ENCODE assay signal across 17 cellular contexts in the genomic region with DNA sequence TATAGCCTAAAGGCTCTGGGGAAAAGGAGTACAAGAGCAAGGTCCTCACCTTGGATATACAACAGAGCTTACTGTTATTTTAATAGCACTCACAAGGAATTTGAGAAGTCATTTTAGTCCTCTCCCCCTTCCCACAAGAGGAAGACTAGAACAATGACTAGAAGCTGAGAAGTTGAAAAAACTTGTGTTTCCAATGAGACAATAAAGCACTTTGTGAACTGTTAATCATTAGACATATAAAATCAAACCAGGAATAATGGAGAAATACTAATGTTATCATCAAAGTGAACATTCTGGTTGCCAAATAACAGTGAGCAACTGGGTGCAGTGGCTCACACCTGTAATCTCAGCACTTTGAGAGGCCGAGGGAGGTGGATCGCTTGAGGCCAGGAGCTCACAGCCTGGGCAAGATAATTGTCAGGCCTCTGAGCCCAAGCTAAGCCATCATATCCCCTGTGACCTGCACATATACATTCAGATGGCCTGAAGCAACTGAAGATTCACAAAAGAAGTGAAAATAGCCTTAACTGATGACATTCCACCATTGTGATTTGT. TPM values are rescaled to one million over a fixed set of nuclear protein-coding genes. Genes with fewer than 3 reads are reported as not detected.
DNase-seq lines count a peak whose midpoint lies in the region; ATAC-seq and TF ChIP-seq lines count a peak whose summit lies in the region.
"Had no signal": no experiment of that assay in that cellular context is flagged by ENCODE, and none has a peak within 500 bp of the region (broad histone marks: within the 10 kb centered on the region; RNA-seq: fewer than 3 reads in every experiment).

No MANE protein-coding gene starts in this region.

- no peaks in the 10 kb centered on the region for H3K27me3 ChIP-seq in Caco-2 (replicated peaks; ENCODE audit: control insufficient read depth, insufficient read depth, low read length)
- no peaks in the 10 kb centered on the region for H3K27me3 ChIP-seq in MM.1S (replicated peaks; ENCODE audit: insufficient read depth, low read length)
- H3K27me3 ChIP-seq in hepatocyte = no peaks in the 10 kb centered on the region
- no peaks in the 10 kb centered on the region for H3K27me3 ChIP-seq in muscle layer of duodenum (ENCODE audit: low read depth, low read length)
- H3K27me3 ChIP-seq in right lobe of liver = no peaks in the 10 kb centered on the region
- H3K27me3 ChIP-seq: BLaER1 treated with 17β-estradiol and CSF1 and Interleukin-3, amounts not matched to agents 10 nM and 100 nM had no signal

- no peak overlapping the region for H3K9ac ChIP-seq in MM.1S (ENCODE audit: low read length)
- H3K9ac ChIP-seq: BLaER1 treated with 17β-estradiol and CSF1 and Interleukin-3, amounts not matched to agents 10 nM and 100 nM had no signal

- H3K27ac ChIP-seq in MM.1S (ENCODE audit: low read length) (no peak overlapping the region), hepatocyte (peak overlapping the region; percentile 54), muscle layer of duodenum (ENCODE audit: low read length) (peak overlapping the region; percentile 12), right lobe of liver (no peak overlapping the region)
- H3K27ac ChIP-seq: BLaER1 treated with 17β-estradiol and CSF1 and Interleukin-3, amounts not matched to agents 10 nM and 100 nM had no signal

- H3K9me3 Mint-ChIP-seq in Caco-2 (ENCODE audit: unreplicated experiment) = peaks cover 16% of the 10 kb centered on the region
- H3K9me3 Mint-ChIP-seq in activated CD8-positive, alpha-beta memory T cell treated with anti-CD3 and anti-CD28 coated beads, Interleukin-2, amount 10 ng/mL, durations not matched to agents 7 days and 5 days (ENCODE audit: low read depth) = peaks cover 10% of the 10 kb centered on the region
- H3K9me3 Mint-ChIP-seq: CD4-positive, alpha-beta T cell had no signal

- H3K4me3 Mint-ChIP-seq in Caco-2 (ENCODE audit: unreplicated experiment) = no peak overlapping the region
- no peak overlapping the region for H3K4me3 Mint-ChIP-seq in activated CD8-positive, alpha-beta memory T cell treated with anti-CD3 and anti-CD28 coated beads, Interleukin-2, amount 10 ng/mL, durations not matched to agents 7 days and 5 days
- H3K4me3 Mint-ChIP-seq: CD4-positive, alpha-beta T cell; GM23338; H9 had no signal

- no TSS peak for BruUV-seq in Caco-2 (replicated peaks; lab: Mats Ljungman, UMichigan)

- H3K4me3 ChIP-seq in Caco-2 (ENCODE audit: low read depth, low read length) (no peak overlapping the region), MM.1S (ENCODE audit: low read length) (no peak overlapping the region), hepatocyte (no peak overlapping the region), muscle layer of duodenum (ENCODE audit: low read depth in 1 of 2, low read length in 2 of 2) (no peak overlapping the region), right lobe of liver (no peak overlapping the region), foreskin fibroblast (ENCODE audit: low read depth in 1 of 2, low read length in 2 of 2) (no peak overlapping the region)
- H3K4me3 ChIP-seq: BLaER1 treated with 17β-estradiol and CSF1 and Interleukin-3, amounts not matched to agents 10 nM and 100 nM; GM23338 had no signal

- H3F3A ChIP-seq in MM.1S (ENCODE audit: insufficient read depth, low read length) = no peaks in the 10 kb centered on the region

- no peaks in the 10 kb centered on the region for H3K36me3 Mint-ChIP-seq in Caco-2 (ENCODE audit: insufficient read depth, unreplicated experiment)
- H3K36me3 Mint-ChIP-seq in activated CD8-positive, alpha-beta memory T cell treated with anti-CD3 and anti-CD28 coated beads, Interleukin-2, amount 10 ng/mL, durations not matched to agents 7 days and 5 days = no peaks in the 10 kb centered on the region

- H3K4me1 ChIP-seq in Caco-2 = peaks cover 11% of the 10 kb centered on the region
- no peaks in the 10 kb centered on the region for H3K4me1 ChIP-seq in MM.1S (ENCODE audit: low read length)
- no peaks in the 10 kb centered on the region for H3K4me1 ChIP-seq in hepatocyte (ENCODE audit: insufficient read depth)
- H3K4me1 ChIP-seq in muscle layer of duodenum (ENCODE audit: control insufficient read depth in 1 of 2, insufficient read depth in 2 of 2, low read length in 2 of 2) = peaks cover 0 to 4% of the 10 kb centered on the region in 2 donors
- peaks cover 0 to 13% (median under 1%) of the 10 kb centered on the region in 4 donors for H3K4me1 ChIP-seq in right lobe of liver
- H3K4me1 ChIP-seq: BLaER1 treated with 17β-estradiol and CSF1 and Interleukin-3, amounts not matched to agents 10 nM and 100 nM had no signal

- H3K9me3 ChIP-seq in Caco-2 (0 out of 2 replicates have a peak, but pooled peaks cover 3% of the 10 kb centered on the region), MM.1S (replicated peaks; ENCODE audit: insufficient read depth, low read length) (no peaks in the 10 kb centered on the region), hepatocyte (ENCODE audit: low read depth) (no peaks in the 10 kb centered on the region), muscle layer of duodenum (ENCODE audit: control insufficient read depth in 1 of 2, low read length in 2 of 2) (peaks cover 0 to 2% of the 10 kb centered on the region in 2 donors), right lobe of liver (no peaks in the 10 kb centered on the region)

- no peak for TF ChIP-seq CTCF in Caco-2 (IDR thresholded peaks at IDR 0.05; ENCODE audit: insufficient read depth in 1 of 2, low read depth in 1 of 2, low read length in 1 of 2, severe bottlenecking in 1 of 2, unreplicated experiment in 1 of 2)
- no peak for TF ChIP-seq CTCF in MM.1S (IDR thresholded peaks at IDR 0.05; ENCODE audit: low read length)
- TF ChIP-seq CTCF in hepatocyte (IDR thresholded peaks at IDR 0.05; ENCODE audit: poor library complexity) = no peak
- no peak for TF ChIP-seq CTCF in right lobe of liver (IDR thresholded peaks at IDR 0.05)
- no peak for TF ChIP-seq CTCF in foreskin fibroblast (IDR thresholded peaks at IDR 0.05; ENCODE audit: low read depth, low read length)

- H3K27ac Mint-ChIP-seq in Caco-2 (ENCODE audit: unreplicated experiment) = peak overlapping the region; percentile 27
- no peak overlapping the region for H3K27ac Mint-ChIP-seq in activated CD8-positive, alpha-beta memory T cell treated with anti-CD3 and anti-CD28 coated beads, Interleukin-2, amount 10 ng/mL, durations not matched to agents 7 days and 5 days
- H3K27ac Mint-ChIP-seq: CD4-positive, alpha-beta T cell; GM23338; H9 had no signal

- H3K4me2 ChIP-seq in MM.1S (ENCODE audit: low read depth, low read length) (no peak overlapping the region), hepatocyte (no peak overlapping the region)
- H3K4me2 ChIP-seq: BLaER1 treated with 17β-estradiol and CSF1 and Interleukin-3, amounts not matched to agents 10 nM and 100 nM; GM23338 had no signal

- peaks cover 8% of the 10 kb centered on the region for H3K4me1 Mint-ChIP-seq in Caco-2 (ENCODE audit: low read depth, unreplicated experiment)
- H3K4me1 Mint-ChIP-seq in activated CD8-positive, alpha-beta memory T cell treated with anti-CD3 and anti-CD28 coated beads, Interleukin-2, amount 10 ng/mL, durations not matched to agents 7 days and 5 days = no peaks in the 10 kb centered on the region

- CTCF ChIA-PET in Caco-2 (lab: Charles Lee) = interaction anchor here (1.0 kb wide), 1 partner anchor 8 kb away, joined by 3 read pairs; no protein-coding TSS in a partner anchor
- CTCF ChIA-PET in activated CD8-positive, alpha-beta memory T cell treated with anti-CD3 and anti-CD28 coated beads, Interleukin-2, amount 10 ng/mL, durations not matched to agents 7 days and 5 days (lab: Charles Lee) = no interaction called here

- no peaks in the 10 kb centered on the region; the same call in 1 of the 2 replicates for H3K36me3 ChIP-seq in Caco-2 (ENCODE audit: control insufficient read depth, insufficient read depth, low read length)
- no peaks in the 10 kb centered on the region for H3K36me3 ChIP-seq in MM.1S (replicated peaks; ENCODE audit: insufficient read depth, low read length)
- H3K36me3 ChIP-seq in hepatocyte (replicated peaks; ENCODE audit: insufficient read depth, low read depth) = no peaks in the 10 kb centered on the region
- H3K36me3 ChIP-seq in muscle layer of duodenum (ENCODE audit: control insufficient read depth in 1 of 2, insufficient read depth in 2 of 2, low read length in 2 of 2) = no peaks in the 10 kb centered on the region
- no peaks in the 10 kb centered on the region for H3K36me3 ChIP-seq in right lobe of liver
- H3K36me3 ChIP-seq: BLaER1 treated with 17β-estradiol and CSF1 and Interleukin-3, amounts not matched to agents 10 nM and 100 nM had no signal

- H3K27me3 Mint-ChIP-seq in Caco-2 (ENCODE audit: insufficient read depth, unreplicated experiment) = no peaks in the 10 kb centered on the region
- H3K27me3 Mint-ChIP-seq in activated CD8-positive, alpha-beta memory T cell treated with anti-CD3 and anti-CD28 coated beads, Interleukin-2, amount 10 ng/mL, durations not matched to agents 7 days and 5 days = peaks cover 4% of the 10 kb centered on the region

- H4K20me1 ChIP-seq in MM.1S (ENCODE audit: insufficient read depth, low read length) (no peaks in the 10 kb centered on the region), hepatocyte (ENCODE audit: insufficient read depth, poor library complexity, severe bottlenecking) (no peaks in the 10 kb centered on the region)
- H4K20me1 ChIP-seq: BLaER1 treated with 17β-estradiol and CSF1 and Interleukin-3, amounts not matched to agents 10 nM and 100 nM had no signal

- 61% methylated on average over 2 of the region's 2 CpGs for WGBS in hepatocyte (ENCODE audit: low lambda C conversion rate, missing lambda C conversion rate)
- 35% methylated on average over 2 of the region's 2 CpGs for WGBS in right lobe of liver (ENCODE audit: insufficient coverage, low coverage, low lambda C conversion rate, missing lambda C conversion rate)

- no peaks in the 10 kb centered on the region for H3K9me2 ChIP-seq in MM.1S (replicated peaks; ENCODE audit: insufficient read depth, low read length)
- no peaks in the 10 kb centered on the region for H3K9me2 ChIP-seq in hepatocyte (replicated peaks; ENCODE audit: insufficient read depth)

- DNase-seq in Caco-2 = peak; percentile 60 to 75
- peak; percentile 4 for DNase-seq in MM.1S
- no peak for DNase-seq in hepatocyte (ENCODE audit: low spot score)
- DNase-seq in right lobe of liver = no peak
- DNase-seq in foreskin fibroblast = no peak
- DNase-seq in NCI-H526 (lab: John Stamatoyannopoulos, UW) = no peak
- DNase-seq in activated CD8-positive, alpha-beta memory T cell treated with anti-CD3 and anti-CD28 coated beads, Interleukin-2, amount 10 ng/mL, durations not matched to agents 7 days and 5 days = no peak
- DNase-seq: 8988T; ACHN; CD4-positive, alpha-beta T cell; DND-41; GDM1; H9 had no signal

- TF ChIP-seq POLR2A in right lobe of liver (IDR thresholded peaks at IDR 0.05) = no peak

- H3K79me2 ChIP-seq in MM.1S (ENCODE audit: low read length) (no peaks in the 10 kb centered on the region), hepatocyte (no peaks in the 10 kb centered on the region)

- no peak for ATAC-seq in right lobe of liver
- no peak for ATAC-seq in activated CD8-positive, alpha-beta memory T cell treated with anti-CD3 and anti-CD28 coated beads, Interleukin-2, amount 10 ng/mL, durations not matched to agents 7 days and 5 days
- ATAC-seq: GM23338, HepG2 had no signal

- H2AFZ ChIP-seq in MM.1S (ENCODE audit: low read length) = no peak overlapping the region
- no peak overlapping the region for H2AFZ ChIP-seq in hepatocyte
- H2AFZ ChIP-seq: GM23338 had no signal

- intact Hi-C loops in Caco-2 (cut with micrococcal nuclease; ENCODE audit: unreplicated experiment) (no loop called here), right lobe of liver (cut with DNase I) (loop anchor here in 1 of 2 donors (10.0 kb wide), 1 partner anchor 95 kb away; no protein-coding TSS in a partner anchor)

- POLR2A ChIA-PET in Caco-2 (lab: Charles Lee) = no interaction called here

RNA-seq across cellular contexts. Expression of a gene that starts 54.0 kb away (rescaled TPM):
- total RNA-seq in Caco-2 (2022) (36.8 and 37.2 TPM in 2 replicates), hepatocyte (23.8 and 24.0 TPM in 2 replicates), right lobe of liver (1 to 10 TPM; 3.6 to 6.0 (median 5.2) TPM)
- polyA plus RNA-seq in hepatocyte = 8.7 and 14.5 TPM in 2 replicates
- total RNA-seq in activated CD8-positive, alpha-beta memory T cell treated with anti-CD3 and anti-CD28 coated beads, Interleukin-2, amount 10 ng/mL, durations not matched to agents 7 days and 5 days = not detected

Comparison
In these comparisons a context has a peak if more than half of its experiments do, and no peak if none do; other contexts are left out.
1. DNase-seq: peak in Caco-2 (2 of 2) and MM.1S (single experiment); none in hepatocyte (single experiment), right lobe of liver (0 of 3), foreskin fibroblast (0 of 2), NCI-H526 (0 of 2) and activated CD8-positive, alpha-beta memory T cell treated with anti-CD3 and anti-CD28 coated beads, Interleukin-2, amount 10 ng/mL, durations not matched to agents 7 days and 5 days (single experiment).
2. H3K27ac ChIP-seq: peak in hepatocyte (single experiment) and muscle layer of duodenum (single experiment); none in MM.1S (single experiment) and right lobe of liver (0 of 3).
3. RNA of a gene that starts 54.0 kb away (total RNA-seq): 36.8 to 37.2 TPM in Caco-2, 23.8 to 24.0 TPM in hepatocyte and 3.6 to 6.0 TPM in right lobe of liver; not detected in activated CD8-positive, alpha-beta memory T cell treated with anti-CD3 and anti-CD28 coated beads, Interleukin-2, amount 10 ng/mL, durations not matched to agents 7 days and 5 days; every median in the first group is over 4 times any median in the second.